1 cellular context compared by ENCODE assay signal in the genomic region with DNA sequence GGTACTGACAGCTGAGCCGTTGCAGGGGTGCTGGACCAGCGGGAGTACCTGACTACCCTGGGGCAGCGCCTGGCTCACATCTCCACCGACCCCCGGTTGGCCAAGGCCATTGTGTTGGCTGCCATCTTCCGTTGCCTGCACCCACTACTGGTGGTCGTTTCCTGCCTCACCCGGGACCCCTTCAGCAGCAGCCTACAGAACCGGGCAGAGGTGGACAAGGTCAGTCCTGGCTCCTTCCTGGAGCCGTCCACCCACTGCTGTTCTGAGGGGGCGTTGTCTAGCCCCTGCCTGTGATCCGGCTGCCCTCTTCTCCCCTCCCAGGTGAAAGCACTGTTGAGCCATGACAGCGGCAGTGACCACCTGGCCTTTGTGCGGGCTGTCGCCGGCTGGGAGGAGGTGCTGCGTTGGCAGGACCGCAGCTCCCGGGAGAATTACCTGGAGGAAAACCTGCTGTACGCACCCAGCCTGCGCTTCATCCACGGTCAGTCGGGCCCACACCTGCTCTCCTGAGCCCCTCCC.
TF ChIP-seq lines count a peak whose summit lies in the region.

No MANE protein-coding gene starts in this region.

TF ChIP-seq in HepG2, 621 proteins besides CTCF, POLR2A, EP300 and RAD21 (continued from another document):
- TF ChIP-seq, protein P1, sequence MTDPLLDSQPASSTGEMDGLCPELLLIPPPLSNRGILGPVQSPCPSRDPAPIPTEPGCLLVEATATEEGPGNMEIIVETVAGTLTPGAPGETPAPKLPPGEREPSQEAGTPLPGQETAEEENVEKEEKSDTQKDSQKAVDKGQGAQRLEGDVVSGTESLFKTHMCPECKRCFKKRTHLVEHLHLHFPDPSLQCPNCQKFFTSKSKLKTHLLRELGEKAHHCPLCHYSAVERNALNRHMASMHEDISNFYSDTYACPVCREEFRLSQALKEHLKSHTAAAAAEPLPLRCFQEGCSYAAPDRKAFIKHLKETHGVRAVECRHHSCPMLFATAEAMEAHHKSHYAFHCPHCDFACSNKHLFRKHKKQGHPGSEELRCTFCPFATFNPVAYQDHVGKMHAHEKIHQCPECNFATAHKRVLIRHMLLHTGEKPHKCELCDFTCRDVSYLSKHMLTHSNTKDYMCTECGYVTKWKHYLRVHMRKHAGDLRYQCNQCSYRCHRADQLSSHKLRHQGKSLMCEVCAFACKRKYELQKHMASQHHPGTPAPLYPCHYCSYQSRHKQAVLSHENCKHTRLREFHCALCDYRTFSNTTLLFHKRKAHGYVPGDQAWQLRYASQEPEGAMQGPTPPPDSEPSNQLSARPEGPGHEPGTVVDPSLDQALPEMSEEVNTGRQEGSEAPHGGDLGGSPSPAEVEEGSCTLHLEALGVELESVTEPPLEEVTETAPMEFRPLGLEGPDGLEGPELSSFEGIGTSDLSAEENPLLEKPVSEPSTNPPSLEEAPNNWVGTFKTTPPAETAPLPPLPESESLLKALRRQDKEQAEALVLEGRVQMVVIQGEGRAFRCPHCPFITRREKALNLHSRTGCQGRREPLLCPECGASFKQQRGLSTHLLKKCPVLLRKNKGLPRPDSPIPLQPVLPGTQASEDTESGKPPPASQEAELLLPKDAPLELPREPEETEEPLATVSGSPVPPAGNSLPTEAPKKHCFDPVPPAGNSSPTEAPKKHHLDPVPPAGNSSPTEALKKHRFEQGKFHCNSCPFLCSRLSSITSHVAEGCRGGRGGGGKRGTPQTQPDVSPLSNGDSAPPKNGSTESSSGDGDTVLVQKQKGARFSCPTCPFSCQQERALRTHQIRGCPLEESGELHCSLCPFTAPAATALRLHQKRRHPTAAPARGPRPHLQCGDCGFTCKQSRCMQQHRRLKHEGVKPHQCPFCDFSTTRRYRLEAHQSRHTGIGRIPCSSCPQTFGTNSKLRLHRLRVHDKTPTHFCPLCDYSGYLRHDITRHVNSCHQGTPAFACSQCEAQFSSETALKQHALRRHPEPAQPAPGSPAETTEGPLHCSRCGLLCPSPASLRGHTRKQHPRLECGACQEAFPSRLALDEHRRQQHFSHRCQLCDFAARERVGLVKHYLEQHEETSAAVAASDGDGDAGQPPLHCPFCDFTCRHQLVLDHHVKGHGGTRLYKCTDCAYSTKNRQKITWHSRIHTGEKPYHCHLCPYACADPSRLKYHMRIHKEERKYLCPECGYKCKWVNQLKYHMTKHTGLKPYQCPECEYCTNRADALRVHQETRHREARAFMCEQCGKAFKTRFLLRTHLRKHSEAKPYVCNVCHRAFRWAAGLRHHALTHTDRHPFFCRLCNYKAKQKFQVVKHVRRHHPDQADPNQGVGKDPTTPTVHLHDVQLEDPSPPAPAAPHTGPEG (CRISPR knock-in tag; IDR thresholded peaks at IDR 0.05), result no peak
- TF ChIP-seq, protein P2, sequence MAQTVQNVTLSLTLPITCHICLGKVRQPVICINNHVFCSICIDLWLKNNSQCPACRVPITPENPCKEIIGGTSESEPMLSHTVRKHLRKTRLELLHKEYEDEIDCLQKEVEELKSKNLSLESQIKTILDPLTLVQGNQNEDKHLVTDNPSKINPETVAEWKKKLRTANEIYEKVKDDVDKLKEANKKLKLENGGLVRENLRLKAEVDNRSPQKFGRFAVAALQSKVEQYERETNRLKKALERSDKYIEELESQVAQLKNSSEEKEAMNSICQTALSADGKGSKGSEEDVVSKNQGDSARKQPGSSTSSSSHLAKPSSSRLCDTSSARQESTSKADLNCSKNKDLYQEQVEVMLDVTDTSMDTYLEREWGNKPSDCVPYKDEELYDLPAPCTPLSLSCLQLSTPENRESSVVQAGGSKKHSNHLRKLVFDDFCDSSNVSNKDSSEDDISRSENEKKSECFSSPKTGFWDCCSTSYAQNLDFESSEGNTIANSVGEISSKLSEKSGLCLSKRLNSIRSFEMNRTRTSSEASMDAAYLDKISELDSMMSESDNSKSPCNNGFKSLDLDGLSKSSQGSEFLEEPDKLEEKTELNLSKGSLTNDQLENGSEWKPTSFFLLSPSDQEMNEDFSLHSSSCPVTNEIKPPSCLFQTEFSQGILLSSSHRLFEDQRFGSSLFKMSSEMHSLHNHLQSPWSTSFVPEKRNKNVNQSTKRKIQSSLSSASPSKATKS (CRISPR knock-in tag; IDR thresholded peaks at IDR 0.05), result no peak
- TF ChIP-seq, protein P3, sequence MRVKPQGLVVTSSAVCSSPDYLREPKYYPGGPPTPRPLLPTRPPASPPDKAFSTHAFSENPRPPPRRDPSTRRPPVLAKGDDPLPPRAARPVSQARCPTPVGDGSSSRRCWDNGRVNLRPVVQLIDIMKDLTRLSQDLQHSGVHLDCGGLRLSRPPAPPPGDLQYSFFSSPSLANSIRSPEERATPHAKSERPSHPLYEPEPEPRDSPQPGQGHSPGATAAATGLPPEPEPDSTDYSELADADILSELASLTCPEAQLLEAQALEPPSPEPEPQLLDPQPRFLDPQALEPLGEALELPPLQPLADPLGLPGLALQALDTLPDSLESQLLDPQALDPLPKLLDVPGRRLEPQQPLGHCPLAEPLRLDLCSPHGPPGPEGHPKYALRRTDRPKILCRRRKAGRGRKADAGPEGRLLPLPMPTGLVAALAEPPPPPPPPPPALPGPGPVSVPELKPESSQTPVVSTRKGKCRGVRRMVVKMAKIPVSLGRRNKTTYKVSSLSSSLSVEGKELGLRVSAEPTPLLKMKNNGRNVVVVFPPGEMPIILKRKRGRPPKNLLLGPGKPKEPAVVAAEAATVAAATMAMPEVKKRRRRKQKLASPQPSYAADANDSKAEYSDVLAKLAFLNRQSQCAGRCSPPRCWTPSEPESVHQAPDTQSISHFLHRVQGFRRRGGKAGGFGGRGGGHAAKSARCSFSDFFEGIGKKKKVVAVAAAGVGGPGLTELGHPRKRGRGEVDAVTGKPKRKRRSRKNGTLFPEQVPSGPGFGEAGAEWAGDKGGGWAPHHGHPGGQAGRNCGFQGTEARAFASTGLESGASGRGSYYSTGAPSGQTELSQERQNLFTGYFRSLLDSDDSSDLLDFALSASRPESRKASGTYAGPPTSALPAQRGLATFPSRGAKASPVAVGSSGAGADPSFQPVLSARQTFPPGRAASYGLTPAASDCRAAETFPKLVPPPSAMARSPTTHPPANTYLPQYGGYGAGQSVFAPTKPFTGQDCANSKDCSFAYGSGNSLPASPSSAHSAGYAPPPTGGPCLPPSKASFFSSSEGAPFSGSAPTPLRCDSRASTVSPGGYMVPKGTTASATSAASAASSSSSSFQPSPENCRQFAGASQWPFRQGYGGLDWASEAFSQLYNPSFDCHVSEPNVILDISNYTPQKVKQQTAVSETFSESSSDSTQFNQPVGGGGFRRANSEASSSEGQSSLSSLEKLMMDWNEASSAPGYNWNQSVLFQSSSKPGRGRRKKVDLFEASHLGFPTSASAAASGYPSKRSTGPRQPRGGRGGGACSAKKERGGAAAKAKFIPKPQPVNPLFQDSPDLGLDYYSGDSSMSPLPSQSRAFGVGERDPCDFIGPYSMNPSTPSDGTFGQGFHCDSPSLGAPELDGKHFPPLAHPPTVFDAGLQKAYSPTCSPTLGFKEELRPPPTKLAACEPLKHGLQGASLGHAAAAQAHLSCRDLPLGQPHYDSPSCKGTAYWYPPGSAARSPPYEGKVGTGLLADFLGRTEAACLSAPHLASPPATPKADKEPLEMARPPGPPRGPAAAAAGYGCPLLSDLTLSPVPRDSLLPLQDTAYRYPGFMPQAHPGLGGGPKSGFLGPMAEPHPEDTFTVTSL (CRISPR knock-in tag; IDR thresholded peaks at IDR 0.05; ENCODE audit: borderline replicate concordance), result no peak
- TF ChIP-seq ZMAT3 (CRISPR knock-in tag; conservative IDR thresholded peaks at IDR 0.05) (no peak), ZNF441 (CRISPR knock-in tag; IDR thresholded peaks at IDR 0.05; ENCODE audit: borderline replicate concordance) (no peak), CBX2 (IDR thresholded peaks at IDR 0.05; ENCODE audit: low read depth, low read length) (no peak), CBX2 (CRISPR knock-in tag; IDR thresholded peaks at IDR 0.05; ENCODE audit: low read depth) (no peak)
- TF ChIP-seq, protein P4, sequence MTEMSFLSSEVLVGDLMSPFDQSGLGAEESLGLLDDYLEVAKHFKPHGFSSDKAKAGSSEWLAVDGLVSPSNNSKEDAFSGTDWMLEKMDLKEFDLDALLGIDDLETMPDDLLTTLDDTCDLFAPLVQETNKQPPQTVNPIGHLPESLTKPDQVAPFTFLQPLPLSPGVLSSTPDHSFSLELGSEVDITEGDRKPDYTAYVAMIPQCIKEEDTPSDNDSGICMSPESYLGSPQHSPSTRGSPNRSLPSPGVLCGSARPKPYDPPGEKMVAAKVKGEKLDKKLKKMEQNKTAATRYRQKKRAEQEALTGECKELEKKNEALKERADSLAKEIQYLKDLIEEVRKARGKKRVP (CRISPR knock-in tag; IDR thresholded peaks at IDR 0.05), result no peak
